Comparison of ENCODE assay signal across 8 cellular contexts in genomic region chr3:187737401-187738088, GRCh38. TPM values are rescaled to one million over a fixed set of nuclear protein-coding genes. Genes with fewer than 3 reads are reported as not detected.
DNase-seq lines count a peak whose midpoint lies in the region; ATAC-seq lines count a peak whose summit lies in the region.

No MANE protein-coding gene starts in this region.

- peak overlapping the region; percentile 96 to 100 for H3K27ac Mint-ChIP-seq in activated naive CD4-positive, alpha-beta T cell treated with anti-CD3 and anti-CD28 coated beads, Interleukin-2, amount 50 U/mL, for 72 hours

- no peak overlapping the region for H2BK12ac ChIP-seq in neuronal stem cell (ENCODE audit: low read length)

- no peak overlapping the region for H4K91ac ChIP-seq in neuronal stem cell (ENCODE audit: low read depth, low read length, poor library complexity)

- H3K9me3 ChIP-seq in neuronal stem cell (replicated peaks in 1 of 2; ENCODE audit: control insufficient read depth in 2 of 2, insufficient read depth in 1 of 2, low read depth in 1 of 2, low read length in 2 of 2), result no peaks in the 10 kb centered on the region

- no peak overlapping the region for H4K8ac ChIP-seq in neuronal stem cell (ENCODE audit: low read depth, low read length)

- H3K27ac ChIP-seq in neuronal stem cell (replicated peaks; ENCODE audit: low read length), result no peak overlapping the region

- peaks cover 11 to 14% of the 10 kb centered on the region in 2 donors for H3K4me1 ChIP-seq in neuronal stem cell (ENCODE audit: control insufficient read depth in 2 of 2, insufficient read depth in 1 of 2, low read depth in 1 of 2, low read length in 2 of 2)

- H3K4ac ChIP-seq in neuronal stem cell (ENCODE audit: low read length), result no peak overlapping the region

- DNase-seq in GM03348 (ENCODE audit: low spot score) (peak; percentile 82), NCI-H69 (lab: John Stamatoyannopoulos, UW) (peak; percentile 31), glomerular visceral epithelial cell (ENCODE audit: extremely low spot score) (peak; percentile 68), neuronal stem cell (ENCODE audit: low spot score) (no peak), ureter (ENCODE audit: low spot score) (peak; percentile 83), HuH-7 (ENCODE audit: low spot score) (no peak)
- DNase-seq in activated naive CD4-positive, alpha-beta T cell treated with anti-CD3 and anti-CD28 coated beads, Interleukin-2, amount 50 U/mL, for 72 hours (ENCODE audit: low spot score in 2 of 2), result peak; percentile 66 to 85

- peak overlapping the region; percentile 51 for H3K18ac ChIP-seq in neuronal stem cell (ENCODE audit: low read length)

- H2BK5ac ChIP-seq in neuronal stem cell (ENCODE audit: low read length), result no peak overlapping the region

- peak; percentile 10 to 49 for ATAC-seq in activated naive CD4-positive, alpha-beta T cell treated with anti-CD3 and anti-CD28 coated beads, Interleukin-2, amount 50 U/mL, for 72 hours
- ATAC-seq in HG02970 (IDR thresholded peaks at IDR 0.05; ENCODE audit: low FRiP score, unreplicated experiment), result no peak

- no peak overlapping the region for H3K9ac ChIP-seq in neuronal stem cell (ENCODE audit: low read depth, low read length, poor library complexity)

- H3K14ac ChIP-seq in neuronal stem cell (ENCODE audit: low read length), result no peak overlapping the region

- peak overlapping the region; percentile 88 for H2AFZ ChIP-seq in neuronal stem cell (ENCODE audit: low read length)

- no peak overlapping the region for H2BK15ac ChIP-seq in neuronal stem cell (ENCODE audit: low read length)

- H2BK120ac ChIP-seq in neuronal stem cell (ENCODE audit: low read depth, low read length), result no peak overlapping the region

- H3K9me3 Mint-ChIP-seq in activated naive CD4-positive, alpha-beta T cell treated with anti-CD3 and anti-CD28 coated beads, Interleukin-2, amount 50 U/mL, for 72 hours, result no peaks in the 10 kb centered on the region

- peaks cover 6 to 7% of the 10 kb centered on the region in 2 donors for H3K36me3 ChIP-seq in neuronal stem cell (replicated peaks in 1 of 2; ENCODE audit: control insufficient read depth in 2 of 2, insufficient read depth in 2 of 2, low read length in 2 of 2)

- H3K79me1 ChIP-seq in neuronal stem cell (ENCODE audit: low read depth, low read length), result no peaks in the 10 kb centered on the region

- H3K23ac ChIP-seq in neuronal stem cell (ENCODE audit: low read depth, low read length, poor library complexity), result no peak overlapping the region

- no peak overlapping the region for H2AK5ac ChIP-seq in neuronal stem cell (ENCODE audit: low read depth, low read length)

- WGBS in neuronal stem cell (ENCODE audit: extremely low coverage in 2 of 2, insufficient read length in 2 of 2, insufficient replicate concordance in 1 of 2), 2 donors, result no CpG with 5 or more reads among the region's 41 CpGs

- H3K36me3 Mint-ChIP-seq in activated naive CD4-positive, alpha-beta T cell treated with anti-CD3 and anti-CD28 coated beads, Interleukin-2, amount 50 U/mL, for 72 hours, result peaks cover 0 to 65% of the 10 kb centered on the region in 2 donors

- peak overlapping the region; percentile 96 for H3K4me2 ChIP-seq in neuronal stem cell (ENCODE audit: insufficient read depth, low read length, poor library complexity, severe bottlenecking)

- peak overlapping the region; percentile 54 to 78 for H3K4me3 ChIP-seq in neuronal stem cell (ENCODE audit: low read length in 2 of 2)

- peaks cover 0 to 8% (median 0%) of the 10 kb centered on the region in 3 experiments for H3K27me3 ChIP-seq in neuronal stem cell (ENCODE audit: control insufficient read depth in 3 of 3, insufficient read depth in 3 of 3, low read depth in 1 of 3, low read length in 3 of 3)

RNA-seq across cellular contexts. Expression of gene BCL6, which starts 7.7 kb away (rescaled TPM):
- 100 to 1,000 TPM; 103 to 114 TPM for total RNA-seq in activated naive CD4-positive, alpha-beta T cell treated with anti-CD3 and anti-CD28 coated beads, Interleukin-2, amount 50 U/mL, for 72 hours
- polyA plus RNA-seq in neuronal stem cell (2013, experiment 1 of 2), result 12.1 TPM
- 12.1 TPM for polyA plus RNA-seq in neuronal stem cell (2013, experiment 2 of 2)
- total RNA-seq in ureter, result 90.7 TPM

RNA-seq across cellular contexts. Expression of gene RTP2, which starts 35.2 kb away (rescaled TPM):
- not detected for total RNA-seq in activated naive CD4-positive, alpha-beta T cell treated with anti-CD3 and anti-CD28 coated beads, Interleukin-2, amount 50 U/mL, for 72 hours
- polyA plus RNA-seq in neuronal stem cell (2013, experiment 1 of 2), result not detected
- not detected for polyA plus RNA-seq in neuronal stem cell (2013, experiment 2 of 2)
- total RNA-seq in ureter, result not detected

Comparison
In these comparisons a context has a peak if more than half of its experiments do, and no peak if none do; other contexts are left out.
1. DNase-seq: peak in GM03348 (single experiment), NCI-H69 (single experiment), activated naive CD4-positive, alpha-beta T cell treated with anti-CD3 and anti-CD28 coated beads, Interleukin-2, amount 50 U/mL, for 72 hours (2 of 2), glomerular visceral epithelial cell (single experiment) and ureter (single experiment); none in neuronal stem cell (single experiment) and HuH-7 (single experiment).